Comparison of ENCODE assay signal across 9 cellular contexts in genomic region chr10:13613519-13613918, GRCh38. TPM values are rescaled to one million over a fixed set of nuclear protein-coding genes. Genes with fewer than 3 reads are reported as not detected.
DNase-seq lines count a peak whose midpoint lies in the region; ATAC-seq and TF ChIP-seq lines count a peak whose summit lies in the region.
"Had no signal": no experiment of that assay in that cellular context is flagged by ENCODE, and none has a peak within 500 bp of the region (broad histone marks: within the 10 kb centered on the region; RNA-seq: fewer than 3 reads in every experiment).

No MANE protein-coding gene starts in this region.

- H2AK5ac ChIP-seq in mesendoderm (ENCODE audit: low read length) = no peak overlapping the region

- no peak overlapping the region for H4K5ac ChIP-seq in mesendoderm (ENCODE audit: low read length)

- no peaks in the 10 kb centered on the region for H3K27me3 Mint-ChIP-seq in chondrocyte (ENCODE audit: low read depth)
- no peaks in the 10 kb centered on the region for H3K27me3 Mint-ChIP-seq in CD4-positive, alpha-beta memory T cell

- H3K4me1 ChIP-seq in mesendoderm (ENCODE audit: control insufficient read depth, low read depth, low read length) = peaks cover 11% of the 10 kb centered on the region
- H3K4me1 ChIP-seq in CD4-positive, alpha-beta memory T cell (ENCODE audit: insufficient read depth, low read length) = no peaks in the 10 kb centered on the region

- H3K4me3 Mint-ChIP-seq in chondrocyte (ENCODE audit: unreplicated experiment) = no peak overlapping the region
- no peak overlapping the region for H3K4me3 Mint-ChIP-seq in CD4-positive, alpha-beta memory T cell

- POLR2A ChIA-PET in CD4-positive, alpha-beta memory T cell (lab: Charles Lee; ENCODE audit: partially characterized antibody) = no interaction called here

- peak overlapping the region; percentile 94 for H3K27ac Mint-ChIP-seq in chondrocyte (ENCODE audit: unreplicated experiment)
- H3K27ac Mint-ChIP-seq in CD4-positive, alpha-beta memory T cell = no peak overlapping the region

- no peak overlapping the region for H3K9ac ChIP-seq in mesendoderm (ENCODE audit: low read length)

- H2BK120ac ChIP-seq in mesendoderm (ENCODE audit: low read depth, low read length) = no peak overlapping the region

- H3K4ac ChIP-seq in mesendoderm (ENCODE audit: low read depth, low read length) = no peak overlapping the region

- intact Hi-C loops in CD4-positive, alpha-beta memory T cell (cut with micrococcal nuclease) = no loop called here

- H3K9me3 Mint-ChIP-seq in chondrocyte (ENCODE audit: low read depth) = no peaks in the 10 kb centered on the region
- H3K9me3 Mint-ChIP-seq in CD4-positive, alpha-beta memory T cell = no peaks in the 10 kb centered on the region

- no peak overlapping the region for H2BK15ac ChIP-seq in mesendoderm (replicated peaks; ENCODE audit: low read depth)

- DNase-seq in Caki2 (ENCODE audit: low read depth) (peak; percentile 37), M059J (ENCODE audit: low read depth) (peak; percentile 45), chondrocyte (ENCODE audit: low spot score) (no peak), mesendoderm (peak; percentile 47)
- no peak for DNase-seq in CD4-positive, alpha-beta memory T cell

- ATAC-seq in HG03196 (IDR thresholded peaks at IDR 0.05; ENCODE audit: unreplicated experiment) = no peak
- no peak for ATAC-seq in HG03135 (IDR thresholded peaks at IDR 0.05; ENCODE audit: unreplicated experiment)
- ATAC-seq in HG02885 (IDR thresholded peaks at IDR 0.05; ENCODE audit: poor library complexity, unreplicated experiment) = no peak
- ATAC-seq: Panc1 had no signal

- H2BK5ac ChIP-seq in mesendoderm (ENCODE audit: low read length) = no peak overlapping the region

- no peak overlapping the region for H3K18ac ChIP-seq in mesendoderm (ENCODE audit: low read length)

- H4K8ac ChIP-seq in mesendoderm (ENCODE audit: low read depth, low read length) = no peak overlapping the region

- CTCF ChIA-PET in CD4-positive, alpha-beta memory T cell (lab: Charles Lee; ENCODE audit: partially characterized antibody) = no interaction called here

- no peaks in the 10 kb centered on the region for H3K79me2 ChIP-seq in mesendoderm (ENCODE audit: control insufficient read depth, insufficient read depth, low read length)

- H3K27me3 ChIP-seq in mesendoderm (ENCODE audit: insufficient read depth, low read length, poor library complexity) = no peaks in the 10 kb centered on the region
- no peaks in the 10 kb centered on the region for H3K27me3 ChIP-seq in CD4-positive, alpha-beta memory T cell (ENCODE audit: insufficient read depth, low read length)

- no peak overlapping the region for H3K27ac ChIP-seq in mesendoderm (ENCODE audit: low read depth, low read length)
- no peak overlapping the region for H3K27ac ChIP-seq in CD4-positive, alpha-beta memory T cell (ENCODE audit: low read depth, low read length)

- no CpG with 5 or more reads among the region's 5 CpGs for WGBS in mesendoderm (ENCODE audit: extremely low coverage, insufficient coverage, low lambda C conversion rate)

- peak; percentile 82 for TF ChIP-seq CTCF in chondrocyte (IDR thresholded peaks at IDR 0.05)

- in situ Hi-C loops in Caki2 (cut with HindIII; ENCODE audit: low pct_unique_long_range_greater_than_20kb, low sequenced_read_pairs) = no loop called here

- H3K79me1 ChIP-seq in mesendoderm (ENCODE audit: low read length) = no peaks in the 10 kb centered on the region

- H3K56ac ChIP-seq in mesendoderm (ENCODE audit: low read length) = no peak overlapping the region

- no peak overlapping the region for H3K23ac ChIP-seq in mesendoderm (ENCODE audit: low read length)

- H3K36me3 Mint-ChIP-seq in chondrocyte (ENCODE audit: low read depth) = peaks cover 15% of the 10 kb centered on the region
- H3K36me3 Mint-ChIP-seq in CD4-positive, alpha-beta memory T cell = peaks cover 72 to 89% of the 10 kb centered on the region in 2 donors

- no peak overlapping the region for H3K4me3 ChIP-seq in mesendoderm (ENCODE audit: low read length)
- no peak overlapping the region for H3K4me3 ChIP-seq in CD4-positive, alpha-beta memory T cell (ENCODE audit: low read length in 2 of 2)

- H3K36me3 ChIP-seq in mesendoderm (ENCODE audit: control insufficient read depth, insufficient read depth, low read length) = no peaks in the 10 kb centered on the region
- peaks cover 66% of the 10 kb centered on the region for H3K36me3 ChIP-seq in CD4-positive, alpha-beta memory T cell (ENCODE audit: insufficient read depth, low read length)

- no peaks in the 10 kb centered on the region for H3K9me3 ChIP-seq in CD4-positive, alpha-beta memory T cell (ENCODE audit: control insufficient read depth in 1 of 2, low read length in 2 of 2)

- peaks cover 45% of the 10 kb centered on the region for H3K4me1 Mint-ChIP-seq in chondrocyte (ENCODE audit: low read depth)
- H3K4me1 Mint-ChIP-seq in CD4-positive, alpha-beta memory T cell = peaks cover 0 to 3% (median 0%) of the 10 kb centered on the region in 4 donors

- no peak overlapping the region for H3K4me2 ChIP-seq in mesendoderm (ENCODE audit: low read length)

RNA-seq across cellular contexts. Expression of gene PRPF18, which starts 26.8 kb away (rescaled TPM):
- total RNA-seq in Caki2 (2014; rRNA removed; shearing (Covaris generic); ENCODE audit: low replicate concordance) = 29.9 and 39.0 TPM in 2 replicates
- total RNA-seq in M059J (2014; rRNA removed; shearing (Covaris generic)) = 15.3 and 16.7 TPM in 2 replicates
- 13.4 to 20.9 TPM (median 14.9 TPM) in 3 replicates for total RNA-seq in chondrocyte
- polyA plus RNA-seq in mesendoderm (2013, experiment 1 of 2) = 16.0 TPM
- polyA plus RNA-seq in mesendoderm (2013, experiment 2 of 2) = 16.7 TPM
- total RNA-seq in CD4-positive, alpha-beta memory T cell = 10 to 100 TPM; 30.3 TPM
- polyA plus RNA-seq in CD4-positive, alpha-beta memory T cell = 10 to 100 TPM; 42.8 to 63.7 TPM

Comparison
In these comparisons a context has a peak if more than half of its experiments do, and no peak if none do; other contexts are left out.
1. DNase-seq: peak in Caki2 (single experiment), M059J (single experiment) and mesendoderm (single experiment); none in chondrocyte (single experiment) and CD4-positive, alpha-beta memory T cell (0 of 5).